14 cellular contexts compared by ENCODE assay signal in the genomic region with DNA sequence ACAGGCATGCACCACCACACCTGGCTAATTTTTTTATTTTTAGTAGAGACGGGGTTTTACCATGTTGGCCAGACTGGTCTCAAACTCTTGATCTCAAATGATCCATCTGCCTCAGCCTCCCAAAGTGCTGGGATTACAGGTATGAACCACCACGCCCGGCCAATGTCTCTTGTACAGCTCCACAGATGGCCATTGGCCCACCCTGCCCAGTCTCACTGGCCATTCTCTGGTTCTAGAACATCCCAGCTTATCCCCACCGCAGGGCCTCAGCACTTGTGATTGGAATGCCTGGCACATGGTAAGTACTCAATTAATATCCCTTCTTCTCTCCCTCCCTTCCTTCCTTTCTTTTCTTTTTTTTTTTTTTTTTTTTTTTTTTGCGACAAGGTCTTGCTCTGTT. TPM values are rescaled to one million over a fixed set of nuclear protein-coding genes. Genes with fewer than 3 reads are reported as not detected.
DNase-seq lines count a peak whose midpoint lies in the region; ATAC-seq and TF ChIP-seq lines count a peak whose summit lies in the region.
"Not testable (repeated sequence)": the region's sequence is repeated elsewhere in the genome, so short reads cannot be mapped to it uniquely, and the experiment has no call there.
"Had no signal": no experiment of that assay in that cellular context is flagged by ENCODE, and none has a peak within 500 bp of the region (broad histone marks: within the 10 kb centered on the region; RNA-seq: fewer than 3 reads in every experiment).

No MANE protein-coding gene starts in this region.

- intact Hi-C loops in Right ventricle myocardium inferior (cut with DNase I); left colon (cut with DNase I, micrococcal nuclease); natural killer cell (cut with micrococcal nuclease): not testable (repeated sequence)

- peaks cover 34% of the 10 kb centered on the region for H3K36me3 Mint-ChIP-seq in T-helper 2 cell treated with Interferon-gamma antibody and Interleukin-4, amounts not matched to agents 5 μg/mL and 100 μg/mL, for 36 hours (ENCODE audit: low read depth)
- not testable (repeated sequence) for H3K36me3 Mint-ChIP-seq in activated T-cell treated with anti-CD3 and anti-CD28 coated beads, Interleukin-2, amount 50 U/mL, for 72 hours (ENCODE audit: insufficient read depth in 2 of 2); natural killer cell
- peaks cover 50% of the 10 kb centered on the region for H3K36me3 Mint-ChIP-seq in central memory CD8-positive, alpha-beta T cell (ENCODE audit: insufficient read depth)
- H3K36me3 Mint-ChIP-seq in stimulated activated memory B cell treated with anti-CD40 and anti-IgM and Interleukin-4, amounts not matched to agents 10 μg/mL and 1 μg/mL and 100 μg/mL, for 72 hours = peaks cover 68% of the 10 kb centered on the region

- H3K27me3 Mint-ChIP-seq in T-helper 2 cell treated with Interferon-gamma antibody and Interleukin-4, amounts not matched to agents 5 μg/mL and 100 μg/mL, for 36 hours (ENCODE audit: low read depth); activated T-cell treated with anti-CD3 and anti-CD28 coated beads, Interleukin-2, amount 50 U/mL, for 72 hours (ENCODE audit: low read depth); central memory CD8-positive, alpha-beta T cell; natural killer cell (ENCODE audit: low read depth in 2 of 2); stimulated activated memory B cell treated with anti-CD40 and anti-IgM and Interleukin-4, amounts not matched to agents 10 μg/mL and 1 μg/mL and 100 μg/mL, for 72 hours: not testable (repeated sequence)

- not testable (repeated sequence) for TF ChIP-seq CTCF in natural killer cell (IDR thresholded peaks at IDR 0.05)

- not testable (repeated sequence) for H3K4me3 Mint-ChIP-seq in T-helper 2 cell treated with Interferon-gamma antibody and Interleukin-4, amounts not matched to agents 5 μg/mL and 100 μg/mL, for 36 hours; activated T-cell treated with anti-CD3 and anti-CD28 coated beads, Interleukin-2, amount 50 U/mL, for 72 hours; central memory CD8-positive, alpha-beta T cell; natural killer cell; stimulated activated memory B cell treated with anti-CD40 and anti-IgM and Interleukin-4, amounts not matched to agents 10 μg/mL and 1 μg/mL and 100 μg/mL, for 72 hours

- not testable (repeated sequence) for DNase-seq in T-helper 2 cell treated with Interferon-gamma antibody and Interleukin-4, amounts not matched to agents 5 μg/mL and 100 μg/mL, for 36 hours (ENCODE audit: low spot score); activated T-cell treated with anti-CD3 and anti-CD28 coated beads, Interleukin-2, amount 50 U/mL, for 72 hours; central memory CD8-positive, alpha-beta T cell (ENCODE audit: low spot score in 2 of 2); natural killer cell
- DNase-seq in Right ventricle myocardium inferior (ENCODE audit: missing footprints) = peak; percentile 35
- peak; percentile 20 to 23 for DNase-seq in left colon

- H3K27ac Mint-ChIP-seq in T-helper 2 cell treated with Interferon-gamma antibody and Interleukin-4, amounts not matched to agents 5 μg/mL and 100 μg/mL, for 36 hours = peak overlapping the region; percentile 26
- peak overlapping the region; percentile 24 for H3K27ac Mint-ChIP-seq in activated T-cell treated with anti-CD3 and anti-CD28 coated beads, Interleukin-2, amount 50 U/mL, for 72 hours
- peak overlapping the region; percentile 75 for H3K27ac Mint-ChIP-seq in central memory CD8-positive, alpha-beta T cell (ENCODE audit: low read depth)
- peak overlapping the region; percentile 31 to 48 for H3K27ac Mint-ChIP-seq in natural killer cell
- peak overlapping the region; percentile 50 for H3K27ac Mint-ChIP-seq in stimulated activated memory B cell treated with anti-CD40 and anti-IgM and Interleukin-4, amounts not matched to agents 10 μg/mL and 1 μg/mL and 100 μg/mL, for 72 hours

- ATAC-seq in activated T-cell treated with anti-CD3 and anti-CD28 coated beads, Interleukin-2, amount 50 U/mL, for 72 hours (replicated peaks in 1 of 2); central memory CD8-positive, alpha-beta T cell (replicated peaks; ENCODE audit: extremely low read depth, poor library complexity, severe bottlenecking); Right ventricle myocardium inferior; left colon; natural killer cell; stimulated activated memory B cell treated with anti-CD40 and anti-IgM and Interleukin-4, amounts not matched to agents 10 μg/mL and 1 μg/mL and 100 μg/mL, for 72 hours: not testable (repeated sequence)

- not testable (repeated sequence) for H3K4me1 Mint-ChIP-seq in T-helper 2 cell treated with Interferon-gamma antibody and Interleukin-4, amounts not matched to agents 5 μg/mL and 100 μg/mL, for 36 hours (ENCODE audit: low read depth); activated T-cell treated with anti-CD3 and anti-CD28 coated beads, Interleukin-2, amount 50 U/mL, for 72 hours (ENCODE audit: low read depth); stimulated activated memory B cell treated with anti-CD40 and anti-IgM and Interleukin-4, amounts not matched to agents 10 μg/mL and 1 μg/mL and 100 μg/mL, for 72 hours
- peaks cover 16% of the 10 kb centered on the region for H3K4me1 Mint-ChIP-seq in central memory CD8-positive, alpha-beta T cell
- H3K4me1 Mint-ChIP-seq in natural killer cell = peaks cover 0 to 17% of the 10 kb centered on the region in 2 donors

- H3K9me3 Mint-ChIP-seq in T-helper 2 cell treated with Interferon-gamma antibody and Interleukin-4, amounts not matched to agents 5 μg/mL and 100 μg/mL, for 36 hours; activated T-cell treated with anti-CD3 and anti-CD28 coated beads, Interleukin-2, amount 50 U/mL, for 72 hours; central memory CD8-positive, alpha-beta T cell; natural killer cell; stimulated activated memory B cell treated with anti-CD40 and anti-IgM and Interleukin-4, amounts not matched to agents 10 μg/mL and 1 μg/mL and 100 μg/mL, for 72 hours: not testable (repeated sequence)

RNA-seq across cellular contexts. Expression of gene CLN3, which starts 8.5 kb away (rescaled TPM):
- 10 to 100 TPM; 22.4 to 30.1 TPM for total RNA-seq in activated T-cell treated with anti-CD3 and anti-CD28 coated beads, Interleukin-2, amount 50 U/mL, for 72 hours
- 14.8 TPM for total RNA-seq in Right ventricle myocardium inferior
- total RNA-seq in left colon = 100 to 1,000 TPM in 1 of 2 donors, 10 to 100 TPM in 1; 84.0 to 142 TPM
- 10 to 100 TPM; 71.1 to 85.3 (median 84.7) TPM for total RNA-seq in natural killer cell

RNA-seq across cellular contexts. Expression of gene APOBR, which starts 11.1 kb away (rescaled TPM):
- 1 to 10 TPM; 2.7 to 3.2 TPM for total RNA-seq in activated T-cell treated with anti-CD3 and anti-CD28 coated beads, Interleukin-2, amount 50 U/mL, for 72 hours
- total RNA-seq in Right ventricle myocardium inferior (0.51 TPM), left colon (10 to 100 TPM; 49.8 to 96.0 TPM), natural killer cell (10 to 100 TPM; 64.9 to 84.8 (median 83.0) TPM)
- total RNA-seq: H4, H9 had no signal

RNA-seq across cellular contexts. Expression of gene NPIPB7, which starts 11.2 kb away (rescaled TPM):
- under 1 TPM in 1 of 2 donors, not detected in 1; 0.48 TPM for total RNA-seq in activated T-cell treated with anti-CD3 and anti-CD28 coated beads, Interleukin-2, amount 50 U/mL, for 72 hours
- total RNA-seq in Right ventricle myocardium inferior (not detected), left colon (under 1 TPM in 1 of 2 donors, not detected in 1; 0.21 TPM), natural killer cell (not detected)
- total RNA-seq: Calu3; CD4-positive, alpha-beta T cell; Daoy; G401; H4 had no signal

RNA-seq across cellular contexts. Expression of gene IL27, which starts 23.3 kb away (rescaled TPM):
- total RNA-seq in activated T-cell treated with anti-CD3 and anti-CD28 coated beads, Interleukin-2, amount 50 U/mL, for 72 hours = not detected
- total RNA-seq in Right ventricle myocardium inferior (not detected), left colon (not detected), natural killer cell (not detected)
- total RNA-seq: Calu3; CD4-positive, alpha-beta T cell; Daoy; G401; GM23338; H4; H9 had no signal

RNA-seq across cellular contexts. Expression of gene NUPR1, which starts 55.4 kb away (rescaled TPM):
- not detected for total RNA-seq in activated T-cell treated with anti-CD3 and anti-CD28 coated beads, Interleukin-2, amount 50 U/mL, for 72 hours
- total RNA-seq in Right ventricle myocardium inferior (49.6 TPM), left colon (100 to 1,000 TPM in 1 of 2 donors, 10 to 100 TPM in 1; 52.2 to 106 TPM), natural killer cell (not detected)
- total RNA-seq: CD4-positive, alpha-beta T cell had no signal

Comparison
In these comparisons a context has a peak if more than half of its experiments do, and no peak if none do; other contexts are left out.
1. H3K27ac Mint-ChIP-seq: peak in every context shown above with its lines; median percentile 75 in central memory CD8-positive, alpha-beta T cell; 50 in stimulated activated memory B cell treated with anti-CD40 and anti-IgM and Interleukin-4, amounts not matched to agents 10 μg/mL and 1 μg/mL and 100 μg/mL, for 72 hours; 40 in natural killer cell; 26 in T-helper 2 cell treated with Interferon-gamma antibody and Interleukin-4, amounts not matched to agents 5 μg/mL and 100 μg/mL, for 36 hours; 24 in activated T-cell treated with anti-CD3 and anti-CD28 coated beads, Interleukin-2, amount 50 U/mL, for 72 hours.
2. RNA of gene APOBR, which starts 11.1 kb away (total RNA-seq): 49.8 to 96.0 TPM in left colon and 64.9 to 84.8 TPM in natural killer cell; 2.7 to 3.2 TPM in activated T-cell treated with anti-CD3 and anti-CD28 coated beads, Interleukin-2, amount 50 U/mL, for 72 hours and 0.51 TPM in Right ventricle myocardium inferior (single experiment); every median in the first group is over 10 times any median in the second.